16 cellular contexts compared by ENCODE assay signal in the genomic region with DNA sequence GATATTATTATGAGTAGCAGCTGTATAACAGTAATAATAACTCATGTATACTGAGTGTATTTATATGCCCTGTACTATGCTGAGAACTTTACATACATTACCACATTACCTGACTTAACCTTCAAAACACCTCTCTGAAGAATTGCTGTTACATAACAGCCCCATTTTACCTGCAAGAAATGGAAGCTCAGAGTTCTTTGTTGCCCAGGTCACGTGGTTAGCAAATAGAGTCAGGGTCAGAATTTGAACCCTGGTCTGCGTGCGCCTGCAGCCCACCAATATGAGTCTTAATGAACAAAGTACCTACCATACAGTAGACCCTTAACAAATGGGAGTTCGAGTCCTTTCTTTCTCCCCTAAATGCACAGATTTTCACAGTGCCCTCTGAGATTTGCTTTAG.
DNase-seq lines count a peak whose midpoint lies in the region; ATAC-seq, FAIRE-seq and TF ChIP-seq lines count a peak whose summit lies in the region.
"Had no signal": no experiment of that assay in that cellular context is flagged by ENCODE, and none has a peak within 500 bp of the region (broad histone marks: within the 10 kb centered on the region; RNA-seq: fewer than 3 reads in every experiment).

No MANE protein-coding gene starts in this region.

- no peak overlapping the region for H3K4me3 Mint-ChIP-seq in astrocyte (ENCODE audit: unreplicated experiment)
- H3K4me3 Mint-ChIP-seq: activated CD4-positive, alpha-beta T cell treated with anti-CD3 and anti-CD28 coated beads, Interleukin-2, amount 10 ng/mL, durations not matched to agents 7 days and 5 days had no signal

- in situ Hi-C loops in gastrocnemius medialis (cut with MboI; ENCODE audit: low sequenced_read_pairs in 4 of 4) = loop anchor here in 2 of 4 donors (10.0 kb wide), 1 partner anchor 61 kb away; no protein-coding TSS in a partner anchor

- H3K9me3 ChIP-seq in astrocyte (ENCODE audit: insufficient read depth, low read depth, low read length) = no peaks in the 10 kb centered on the region
- H3K9me3 ChIP-seq in kidney (ENCODE audit: control insufficient read depth in 1 of 2, low read length in 2 of 2) = no peaks in the 10 kb centered on the region
- no peaks in the 10 kb centered on the region for H3K9me3 ChIP-seq in gastrocnemius medialis
- H3K9me3 ChIP-seq: Caco-2 had no signal

- H2AFZ ChIP-seq in ACC112 (ENCODE audit: low read length, unreplicated experiment) = peak overlapping the region; percentile 9
- peak overlapping the region; percentile 38 for H2AFZ ChIP-seq in astrocyte (ENCODE audit: low read depth, low read length)

- TF ChIP-seq CTCF in astrocyte (IDR thresholded peaks at IDR 0.05; ENCODE audit: insufficient read depth, low read depth, low read length) (no peak), kidney (IDR thresholded peaks at IDR 0.05; ENCODE audit: borderline replicate concordance, extremely low read depth, insufficient read depth) (no peak), gastrocnemius medialis (IDR thresholded peaks at IDR 0.05 in 4 of 5, conservative IDR thresholded peaks at IDR 0.05 in 1 of 5) (no peak)

- H3K27me3 ChIP-seq in ACC112 (ENCODE audit: insufficient read depth, low read length) (no peaks in the 10 kb centered on the region), astrocyte (ENCODE audit: insufficient read depth, low read length) (no peaks in the 10 kb centered on the region), gastrocnemius medialis (no peaks in the 10 kb centered on the region)
- H3K27me3 ChIP-seq: SJSA1 had no signal

- no peak for DNase-seq in astrocyte (ENCODE audit: low read depth)
- DNase-seq in kidney = no peak
- no peak for DNase-seq in gastrocnemius medialis
- DNase-seq in LoVo (ENCODE audit: low spot score) = no peak
- no peak for DNase-seq in NCI-H2029 (lab: John Stamatoyannopoulos, UW)
- no peak for DNase-seq in OCI-M2 (lab: John Stamatoyannopoulos, UW; ENCODE audit: unreplicated experiment)
- DNase-seq: activated CD4-positive, alpha-beta T cell treated with anti-CD3 and anti-CD28 coated beads, Interleukin-2, amount 10 ng/mL, durations not matched to agents 7 days and 5 days; activated T-cell treated with anti-CD3 and anti-CD28 coated beads, Interleukin-2, amount 50 U/mL, for 1 hour; amniotic stem cell; Caco-2; KG1; NCI-H1417; occipital lobe had no signal

- H3K4me3 ChIP-seq in ACC112 (ENCODE audit: low read depth, low read length) (no peak overlapping the region), astrocyte (ENCODE audit: insufficient read depth, low read depth, low read length) (no peak overlapping the region), kidney (ENCODE audit: low read length in 2 of 2) (no peak overlapping the region), gastrocnemius medialis (no peak overlapping the region)
- H3K4me3 ChIP-seq: SJSA1 had no signal

- no peaks in the 10 kb centered on the region for H4K20me1 ChIP-seq in astrocyte (ENCODE audit: insufficient read depth, low read length)

- no peak for FAIRE-seq in astrocyte (lab: Jason Lieb, UNC)
- no peak for FAIRE-seq in kidney (lab: Jason Lieb, UNC)

- H3K36me3 Mint-ChIP-seq in astrocyte (ENCODE audit: low read depth, unreplicated experiment) = no peaks in the 10 kb centered on the region

- peaks cover 4% of the 10 kb centered on the region for H3K4me1 Mint-ChIP-seq in astrocyte (ENCODE audit: low read depth, unreplicated experiment)
- H3K4me1 Mint-ChIP-seq: activated CD4-positive, alpha-beta T cell treated with anti-CD3 and anti-CD28 coated beads, Interleukin-2, amount 10 ng/mL, durations not matched to agents 7 days and 5 days had no signal

- H3K9ac ChIP-seq in astrocyte (ENCODE audit: low read length) = no peak overlapping the region
- no peak overlapping the region for H3K9ac ChIP-seq in kidney (ENCODE audit: low read length in 2 of 2)

- H3K4me1 ChIP-seq in ACC112 (ENCODE audit: control insufficient read depth, insufficient read depth, low read length, unreplicated experiment) = peaks cover 36% of the 10 kb centered on the region
- H3K4me1 ChIP-seq in astrocyte (ENCODE audit: insufficient read depth, low read length) = peaks cover 26% of the 10 kb centered on the region
- H3K4me1 ChIP-seq in kidney (ENCODE audit: control insufficient read depth in 1 of 2, insufficient read depth in 1 of 2, low read depth in 1 of 2, low read length in 2 of 2) = peaks cover 12 to 29% of the 10 kb centered on the region in 2 donors
- peaks cover 36 to 53% of the 10 kb centered on the region in 2 donors for H3K4me1 ChIP-seq in gastrocnemius medialis

- TF ChIP-seq POLR2A in gastrocnemius medialis (IDR thresholded peaks at IDR 0.05) = no peak

- H3K36me3 ChIP-seq in ACC112 (ENCODE audit: insufficient read depth, low read length) = no peaks in the 10 kb centered on the region
- no peaks in the 10 kb centered on the region for H3K36me3 ChIP-seq in astrocyte (ENCODE audit: insufficient read depth, low read length)
- H3K36me3 ChIP-seq in kidney (ENCODE audit: control insufficient read depth in 1 of 2, insufficient read depth in 2 of 2, low read length in 2 of 2) = no peaks in the 10 kb centered on the region
- no peaks in the 10 kb centered on the region for H3K36me3 ChIP-seq in gastrocnemius medialis
- H3K36me3 ChIP-seq: SJSA1 had no signal

- peak overlapping the region; percentile 92 for H3K27ac ChIP-seq in ACC112 (ENCODE audit: low read depth, low read length)
- H3K27ac ChIP-seq in astrocyte (ENCODE audit: low read depth, low read length) = no peak overlapping the region
- H3K27ac ChIP-seq in kidney (ENCODE audit: low read depth in 2 of 2, low read length in 2 of 2) = peak overlapping the region; percentile 60 to 85
- H3K27ac ChIP-seq in gastrocnemius medialis = peak overlapping the region; percentile 65 to 80 (median 70)
- H3K27ac ChIP-seq: SJSA1 had no signal

- intact Hi-C loops in kidney (cut with DNase I) (no loop called here), gastrocnemius medialis (cut with DNase I; ENCODE audit: low total_unique reads) (no loop called here)

- peaks cover 19% of the 10 kb centered on the region for H3K27me3 Mint-ChIP-seq in astrocyte (ENCODE audit: low read depth, unreplicated experiment)

- ATAC-seq in gastrocnemius medialis (no peak), HG03354 (IDR thresholded peaks at IDR 0.05; ENCODE audit: poor library complexity, severe bottlenecking, unreplicated experiment) (no peak)

- H3K4me2 ChIP-seq in astrocyte (ENCODE audit: low read length) = peak overlapping the region; percentile 7

- no peak overlapping the region for H3K27ac Mint-ChIP-seq in astrocyte (ENCODE audit: unreplicated experiment)
- H3K27ac Mint-ChIP-seq: activated CD4-positive, alpha-beta T cell treated with anti-CD3 and anti-CD28 coated beads, Interleukin-2, amount 10 ng/mL, durations not matched to agents 7 days and 5 days had no signal

- H3K79me2 ChIP-seq in ACC112 (ENCODE audit: control insufficient read depth, insufficient read depth, low read length, unreplicated experiment) = no peaks in the 10 kb centered on the region
- H3K79me2 ChIP-seq in astrocyte (ENCODE audit: insufficient read depth, low read length) = no peaks in the 10 kb centered on the region

- H3K9me3 Mint-ChIP-seq in astrocyte (ENCODE audit: unreplicated experiment) = peaks cover 5% of the 10 kb centered on the region
- H3K9me3 Mint-ChIP-seq: activated CD4-positive, alpha-beta T cell treated with anti-CD3 and anti-CD28 coated beads, Interleukin-2, amount 10 ng/mL, durations not matched to agents 7 days and 5 days had no signal
